1 cellular context compared by ENCODE assay signal in the genomic region with DNA sequence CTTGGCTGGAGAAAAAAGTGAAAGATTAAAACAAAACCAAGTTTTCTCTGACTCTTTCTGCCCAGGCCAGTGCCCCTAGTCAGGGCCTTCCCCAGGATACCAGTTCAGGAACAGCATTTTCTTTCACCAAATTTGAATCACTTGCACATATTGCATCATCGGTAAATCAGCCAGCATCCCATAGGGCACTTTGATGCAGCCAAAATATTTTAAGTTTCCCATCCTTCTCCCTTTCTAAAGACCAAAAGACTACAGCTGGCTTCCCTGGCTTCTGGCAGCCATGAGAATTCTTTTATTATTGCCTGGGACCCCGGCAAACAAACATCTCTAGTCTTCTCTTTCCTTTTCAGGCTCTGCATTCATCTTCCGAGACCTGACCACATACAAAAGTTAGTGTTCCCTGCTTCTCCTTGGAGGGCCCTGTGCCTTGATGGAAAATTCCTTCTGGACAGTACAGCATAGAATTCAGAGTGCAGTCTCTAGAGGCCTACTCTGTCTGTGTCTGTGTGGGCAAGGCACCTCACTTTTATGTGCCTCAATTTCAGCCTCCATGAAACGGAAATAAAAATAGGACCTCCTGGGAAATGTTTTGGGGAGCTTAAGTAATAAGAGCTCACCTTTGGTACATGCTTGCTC.
TF ChIP-seq lines count a peak whose summit lies in the region.

No MANE protein-coding gene starts in this region.

TF ChIP-seq in K562, 482 proteins besides CTCF, POLR2A, EP300 and RAD21 (continued from another document):
- TF ChIP-seq, protein P1, sequence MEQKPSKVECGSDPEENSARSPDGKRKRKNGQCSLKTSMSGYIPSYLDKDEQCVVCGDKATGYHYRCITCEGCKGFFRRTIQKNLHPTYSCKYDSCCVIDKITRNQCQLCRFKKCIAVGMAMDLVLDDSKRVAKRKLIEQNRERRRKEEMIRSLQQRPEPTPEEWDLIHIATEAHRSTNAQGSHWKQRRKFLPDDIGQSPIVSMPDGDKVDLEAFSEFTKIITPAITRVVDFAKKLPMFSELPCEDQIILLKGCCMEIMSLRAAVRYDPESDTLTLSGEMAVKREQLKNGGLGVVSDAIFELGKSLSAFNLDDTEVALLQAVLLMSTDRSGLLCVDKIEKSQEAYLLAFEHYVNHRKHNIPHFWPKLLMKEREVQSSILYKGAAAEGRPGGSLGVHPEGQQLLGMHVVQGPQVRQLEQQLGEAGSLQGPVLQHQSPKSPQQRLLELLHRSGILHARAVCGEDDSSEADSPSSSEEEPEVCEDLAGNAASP (IDR thresholded peaks at IDR 0.05): no peak
- TF ChIP-seq, protein P2, sequence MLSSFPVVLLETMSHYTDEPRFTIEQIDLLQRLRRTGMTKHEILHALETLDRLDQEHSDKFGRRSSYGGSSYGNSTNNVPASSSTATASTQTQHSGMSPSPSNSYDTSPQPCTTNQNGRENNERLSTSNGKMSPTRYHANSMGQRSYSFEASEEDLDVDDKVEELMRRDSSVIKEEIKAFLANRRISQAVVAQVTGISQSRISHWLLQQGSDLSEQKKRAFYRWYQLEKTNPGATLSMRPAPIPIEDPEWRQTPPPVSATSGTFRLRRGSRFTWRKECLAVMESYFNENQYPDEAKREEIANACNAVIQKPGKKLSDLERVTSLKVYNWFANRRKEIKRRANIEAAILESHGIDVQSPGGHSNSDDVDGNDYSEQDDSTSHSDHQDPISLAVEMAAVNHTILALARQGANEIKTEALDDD (IDR thresholded peaks at IDR 0.05): no peak
